8 cellular contexts compared by ENCODE assay signal in the genomic region with DNA sequence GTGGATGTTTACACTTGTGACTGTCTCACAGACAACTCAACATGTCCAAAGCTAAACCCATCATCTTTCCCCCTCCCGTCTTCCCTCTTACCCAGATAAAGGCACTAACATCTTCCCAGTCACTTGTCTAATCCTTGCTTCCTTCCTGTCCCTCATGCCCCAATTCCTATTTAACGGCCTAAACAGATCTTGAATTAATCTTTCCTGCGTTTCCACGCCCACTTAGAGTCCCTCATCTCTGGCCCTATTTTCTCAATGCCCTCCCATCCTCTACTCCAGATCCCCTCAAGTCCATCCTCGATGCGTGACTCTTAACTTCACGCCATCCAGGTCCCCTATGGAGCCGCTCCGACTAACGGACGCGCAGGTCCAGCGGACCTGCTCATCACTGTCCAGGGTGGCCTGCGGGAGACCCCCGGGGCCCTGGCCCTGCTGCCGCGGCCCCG. TPM values are rescaled to one million over a fixed set of nuclear protein-coding genes. Genes with fewer than 3 reads are reported as not detected.
DNase-seq lines count a peak whose midpoint lies in the region; ATAC-seq lines count a peak whose summit lies in the region.

No MANE protein-coding gene starts in this region.

- no peak for DNase-seq in activated naive CD4-positive, alpha-beta T cell treated with anti-CD3 and anti-CD28 coated beads, Interleukin-2, amount 50 U/mL, for 72 hours (ENCODE audit: low spot score in 2 of 2)
- DNase-seq in superior temporal gyrus (ENCODE audit: extremely low spot score), result peak; percentile 26
- no peak for DNase-seq in iPS-NIHi7 (ENCODE audit: extremely low spot score)
- no peak for DNase-seq in NCI-H1436 treated with DMSO at 0.1 percent for 48 hours (lab: John Stamatoyannopoulos, UW)
- no peak for DNase-seq in activated gamma-delta T cell treated with Interleukin-2 at 50 U/mL for 16 hours

- peak overlapping the region; percentile 94 for H3K4me2 ChIP-seq in BLaER1

- H3K9me3 ChIP-seq in BLaER1 (no peaks in the 10 kb centered on the region), iPS-18c (ENCODE audit: control insufficient read depth, insufficient read depth, low read length) (peaks cover 4% of the 10 kb centered on the region)

- peaks cover 19% of the 10 kb centered on the region for H3K36me3 ChIP-seq in BLaER1

- H3K4me3 ChIP-seq in BLaER1, result peak overlapping the region; percentile 92
- peak overlapping the region; percentile 94 for H3K4me3 ChIP-seq in iPS-18c (ENCODE audit: insufficient read depth, low read depth, low read length)

- H3K9ac ChIP-seq in BLaER1, result peak overlapping the region; percentile 91

- no peaks in the 10 kb centered on the region for H4K20me1 ChIP-seq in BLaER1

- peak overlapping the region; percentile 85 to 92 for H3K27ac Mint-ChIP-seq in activated naive CD4-positive, alpha-beta T cell treated with anti-CD3 and anti-CD28 coated beads, Interleukin-2, amount 50 U/mL, for 72 hours

- no peaks in the 10 kb centered on the region for H3K27me3 ChIP-seq in BLaER1

- peak overlapping the region; percentile 93 for H3K27ac ChIP-seq in BLaER1

- ATAC-seq in HG03460 (IDR thresholded peaks at IDR 0.05; ENCODE audit: unreplicated experiment), result peak; percentile 0
- ATAC-seq in activated naive CD4-positive, alpha-beta T cell treated with anti-CD3 and anti-CD28 coated beads, Interleukin-2, amount 50 U/mL, for 72 hours, result no peak

- H3K36me3 Mint-ChIP-seq in activated naive CD4-positive, alpha-beta T cell treated with anti-CD3 and anti-CD28 coated beads, Interleukin-2, amount 50 U/mL, for 72 hours, result peaks cover 19 to 25% of the 10 kb centered on the region in 2 donors

- peaks cover 32% of the 10 kb centered on the region for H3K4me1 ChIP-seq in BLaER1

- peaks cover 0 to 4% of the 10 kb centered on the region in 2 donors for H3K9me3 Mint-ChIP-seq in activated naive CD4-positive, alpha-beta T cell treated with anti-CD3 and anti-CD28 coated beads, Interleukin-2, amount 50 U/mL, for 72 hours

RNA-seq across cellular contexts. Expression of a gene that starts 0.7 kb away (rescaled TPM):
- total RNA-seq in activated naive CD4-positive, alpha-beta T cell treated with anti-CD3 and anti-CD28 coated beads, Interleukin-2, amount 50 U/mL, for 72 hours, result 10 to 100 TPM; 58.0 to 75.2 TPM

RNA-seq across cellular contexts. Expression of a gene that starts 40.0 kb away (rescaled TPM):
- total RNA-seq in activated naive CD4-positive, alpha-beta T cell treated with anti-CD3 and anti-CD28 coated beads, Interleukin-2, amount 50 U/mL, for 72 hours, result under 1 TPM; 0.18 to 0.43 TPM
